In genomic region chr5:55997742-55998351, GRCh38 we compare ENCODE assay signal across 11 cellular contexts. TPM values are rescaled to one million over a fixed set of nuclear protein-coding genes. Genes with fewer than 3 reads are reported as not detected.
DNase-seq lines count a peak whose midpoint lies in the region; ATAC-seq and TF ChIP-seq lines count a peak whose summit lies in the region.
"Had no signal": no experiment of that assay in that cellular context is flagged by ENCODE, and none has a peak within 500 bp of the region (broad histone marks: within the 10 kb centered on the region; RNA-seq: fewer than 3 reads in every experiment).

No MANE protein-coding gene starts in this region.

- H3K27ac Mint-ChIP-seq in activated T-cell treated with anti-CD3 and anti-CD28 coated beads, Interleukin-2, amount 50 U/mL, for 72 hours = no peak overlapping the region
- no peak overlapping the region for H3K27ac Mint-ChIP-seq in progenitor cell of endocrine pancreas
- H3K27ac Mint-ChIP-seq: IgD-negative memory B cell had no signal

- peaks cover 37% of the 10 kb centered on the region for H3K4me1 Mint-ChIP-seq in activated T-cell treated with anti-CD3 and anti-CD28 coated beads, Interleukin-2, amount 50 U/mL, for 72 hours (ENCODE audit: low read depth)
- H3K4me1 Mint-ChIP-seq in progenitor cell of endocrine pancreas (ENCODE audit: low read depth) = peaks cover 19% of the 10 kb centered on the region

- H3K4me3 ChIP-seq in GM23248 (no peak overlapping the region), WERI-Rb-1 (ENCODE audit: low read depth, low read length) (no peak overlapping the region)
- H3K4me3 ChIP-seq: sigmoid colon had no signal

- DNase-seq in AG08396 (ENCODE audit: low spot score) (peak; percentile 50), GM23248 (peak; percentile 83), glomerular visceral epithelial cell (ENCODE audit: extremely low spot score) (peak; percentile 40), progenitor cell of endocrine pancreas (ENCODE audit: low spot score, unreplicated experiment) (no peak), SKM-1 (lab: John Stamatoyannopoulos, UW; ENCODE audit: unreplicated experiment) (no peak), WERI-Rb-1 (no peak)
- peak; percentile 14 to 40 for DNase-seq in activated T-cell treated with anti-CD3 and anti-CD28 coated beads, Interleukin-2, amount 50 U/mL, for 72 hours
- no peak for DNase-seq in NK-92 treated with Interleukin-12 subunit alpha and Interleukin-12 subunit beta, amount 100 ng/mL, for 24 hours (lab: John Stamatoyannopoulos, UW)
- DNase-seq: DMS153, sigmoid colon had no signal

- H3F3A ChIP-seq in GM23248 (ENCODE audit: insufficient read depth) = peaks cover 37% of the 10 kb centered on the region

- peaks cover 19% of the 10 kb centered on the region for H3K79me2 ChIP-seq in GM23248 (ENCODE audit: insufficient read depth)

- H3K27ac ChIP-seq in GM23248 (peak overlapping the region; percentile 26), WERI-Rb-1 (no peak overlapping the region)

- H3K27me3 ChIP-seq in GM23248 (replicated peaks; ENCODE audit: insufficient read depth) (no peaks in the 10 kb centered on the region), WERI-Rb-1 (ENCODE audit: insufficient read depth, low read depth, severe bottlenecking) (no peaks in the 10 kb centered on the region)
- H3K27me3 ChIP-seq: sigmoid colon had no signal

- H3K4me3 Mint-ChIP-seq in activated T-cell treated with anti-CD3 and anti-CD28 coated beads, Interleukin-2, amount 50 U/mL, for 72 hours = no peak overlapping the region
- no peak overlapping the region for H3K4me3 Mint-ChIP-seq in progenitor cell of endocrine pancreas (ENCODE audit: low read depth)

- no peak overlapping the region for H3K4me2 ChIP-seq in GM23248 (ENCODE audit: unreplicated experiment)

- H3K9me3 Mint-ChIP-seq in activated T-cell treated with anti-CD3 and anti-CD28 coated beads, Interleukin-2, amount 50 U/mL, for 72 hours = peaks cover 0 to 2% of the 10 kb centered on the region in 2 donors
- H3K9me3 Mint-ChIP-seq in progenitor cell of endocrine pancreas (ENCODE audit: low read depth) = peaks cover 6% of the 10 kb centered on the region

- peaks cover 0 to 12% of the 10 kb centered on the region in 2 donors for H3K36me3 Mint-ChIP-seq in activated T-cell treated with anti-CD3 and anti-CD28 coated beads, Interleukin-2, amount 50 U/mL, for 72 hours (ENCODE audit: insufficient read depth in 2 of 2)
- H3K36me3 Mint-ChIP-seq in progenitor cell of endocrine pancreas (ENCODE audit: insufficient read depth) = no peaks in the 10 kb centered on the region
- H3K36me3 Mint-ChIP-seq: IgD-negative memory B cell had no signal

- no peaks in the 10 kb centered on the region for H3K9me3 ChIP-seq in GM23248 (ENCODE audit: low read depth)
- H3K9me3 ChIP-seq in WERI-Rb-1 (ENCODE audit: severe bottlenecking) = peaks cover 3% of the 10 kb centered on the region

- TF ChIP-seq CTCF in progenitor cell of endocrine pancreas (IDR thresholded peaks at IDR 0.05; ENCODE audit: unreplicated experiment) (no peak), WERI-Rb-1 (IDR thresholded peaks at IDR 0.05; ENCODE audit: low read depth, low read length) (no peak)

- H3K4me1 ChIP-seq in GM23248 (ENCODE audit: insufficient read depth) = peaks cover 22% of the 10 kb centered on the region

- in situ Hi-C loops in GM23248 (cut with MboI) = loop anchor here (10.0 to 25.0 kb wide), 2 partner anchors 177 to 839 kb away; no protein-coding TSS in a partner anchor

- peak; percentile 6 to 15 for ATAC-seq in activated T-cell treated with anti-CD3 and anti-CD28 coated beads, Interleukin-2, amount 50 U/mL, for 72 hours (replicated peaks in 1 of 2)

- H3K36me3 ChIP-seq in GM23248 (ENCODE audit: low read depth) (no peaks in the 10 kb centered on the region), WERI-Rb-1 (0 out of 2 replicates have a peak, but pooled peaks cover 3% of the 10 kb centered on the region)
- H3K36me3 ChIP-seq: sigmoid colon had no signal

- 76 to 79% methylated on average over 5 of the region's 5 CpGs for whole genome bisulfite sequencing in GM23248 (ENCODE audit: low coverage in 1 of 2, low lambda C conversion rate in 2 of 2, missing lambda C conversion rate in 2 of 2), 2 experiments

- no peaks in the 10 kb centered on the region for H3K27me3 Mint-ChIP-seq in activated T-cell treated with anti-CD3 and anti-CD28 coated beads, Interleukin-2, amount 50 U/mL, for 72 hours (ENCODE audit: low read depth)
- H3K27me3 Mint-ChIP-seq in progenitor cell of endocrine pancreas = no peaks in the 10 kb centered on the region

- H2AFZ ChIP-seq in GM23248 = no peak overlapping the region

- H3K9ac ChIP-seq in GM23248 = no peak overlapping the region

- H4K20me1 ChIP-seq in GM23248 (ENCODE audit: insufficient read depth) = 0 out of 2 replicates have a peak, but pooled peaks cover 2% of the 10 kb centered on the region

- H3K9me2 ChIP-seq in GM23248 (ENCODE audit: insufficient read depth) = no peaks in the 10 kb centered on the region

RNA-seq across cellular contexts. Expression of gene IL6ST, which starts 3.1 kb away (rescaled TPM):
- 186 and 197 TPM in 2 replicates for total RNA-seq in GM23248 (2014; rRNA removed; shearing (Covaris generic))
- polyA plus RNA-seq in GM23248 (2016; fragmentation: Nextera tagmentation; extraction: Ambion mirVana) = 220 and 242 TPM in 2 replicates
- total RNA-seq in activated T-cell treated with anti-CD3 and anti-CD28 coated beads, Interleukin-2, amount 50 U/mL, for 72 hours = 10 to 100 TPM; 50.0 to 53.8 TPM
- total RNA-seq in progenitor cell of endocrine pancreas = 51.2 and 53.2 TPM in 2 replicates

Comparison
In these comparisons a context has a peak if more than half of its experiments do, and no peak if none do; other contexts are left out.
1. DNase-seq: peak in AG08396 (single experiment), GM23248 (single experiment), activated T-cell treated with anti-CD3 and anti-CD28 coated beads, Interleukin-2, amount 50 U/mL, for 72 hours (2 of 2) and glomerular visceral epithelial cell (single experiment); none in progenitor cell of endocrine pancreas (single experiment), SKM-1 (single experiment), WERI-Rb-1 (single experiment) and NK-92 treated with Interleukin-12 subunit alpha and Interleukin-12 subunit beta, amount 100 ng/mL, for 24 hours (single experiment).